Comparison of ENCODE assay signal across 19 cellular contexts in the genomic region with DNA sequence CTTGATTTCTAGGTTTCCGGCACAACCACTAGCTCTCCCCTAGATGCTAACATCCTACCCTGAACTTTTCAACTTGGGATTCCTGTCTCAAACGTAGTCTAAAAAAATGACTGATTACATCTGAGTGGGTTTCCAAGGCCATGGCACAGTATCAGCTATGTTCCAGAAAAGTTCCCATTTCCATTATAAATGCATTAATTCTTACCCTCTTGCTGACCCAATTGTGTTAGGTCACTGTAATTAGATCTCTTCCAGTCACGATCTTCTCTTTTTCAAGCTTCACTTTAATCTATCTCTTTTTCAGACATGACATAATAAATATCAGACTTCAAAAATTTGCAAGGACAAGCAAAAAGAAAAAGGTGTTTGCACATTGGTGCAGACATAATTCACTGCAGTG. TPM values are rescaled to one million over a fixed set of nuclear protein-coding genes. Genes with fewer than 3 reads are reported as not detected.
A peak's percentile ranks its signal among the peaks of the same experiment; 100 is the strongest.
DNase-seq lines count a peak whose midpoint lies in the region; ATAC-seq and TF ChIP-seq lines count a peak whose summit lies in the region.
"Had no signal": no experiment of that assay in that cellular context is flagged by ENCODE, and none has a peak within 500 bp of the region (broad histone marks: within the 10 kb centered on the region; RNA-seq: fewer than 3 reads in every experiment).

No MANE protein-coding gene starts in this region.

- H4K8ac ChIP-seq in IMR-90 (ENCODE audit: low read depth in 2 of 2, low read length in 2 of 2), result peak overlapping the region in 1 of 2 experiments; percentile 80; a peak in 3 of 4 replicates

- H3K4me1 ChIP-seq in IMR-90 (ENCODE audit: control insufficient read depth, insufficient read depth, low read length), result peaks cover 18% of the 10 kb centered on the region
- H3K4me1 ChIP-seq in gastroesophageal sphincter, result peaks cover 0 to 56% (median 5%) of the 10 kb centered on the region in 3 donors
- peaks cover 0 to 60% (median 42%) of the 10 kb centered on the region in 4 donors for H3K4me1 ChIP-seq in sigmoid colon

- peak overlapping the region; percentile 88 for H4K5ac ChIP-seq in IMR-90 (ENCODE audit: low read depth, low read length)

- TF ChIP-seq POLR2A in IMR-90 (IDR thresholded peaks at IDR 0.05; ENCODE audit: low read depth, low read length), result no peak
- no peak for TF ChIP-seq POLR2A in gastroesophageal sphincter (IDR thresholded peaks at IDR 0.05)
- TF ChIP-seq POLR2A in sigmoid colon (IDR thresholded peaks at IDR 0.05), result no peak

- CTCF ChIA-PET in IMR-90 (lab: Yijun Ruan, JAX), result interaction anchor here (1.2 to 1.5 kb wide), 2 partner anchors 15 to 50 kb away, joined by 4 to 6 read pairs; a partner anchor contains a TSS

- H3K4me3 ChIP-seq in IMR-90 (ENCODE audit: insufficient read depth, low read depth, low read length) (no peak overlapping the region), astrocyte of the cerebellum (ENCODE audit: low read depth, low read length) (no peak overlapping the region), gastroesophageal sphincter (peak overlapping the region; percentile 23 to 25), sigmoid colon (no peak overlapping the region)
- H3K4me3 ChIP-seq: BLaER1 treated with 17β-estradiol and CSF1 and Interleukin-3, amounts not matched to agents 10 nM and 100 nM; K562; SK-N-MC had no signal

- no peaks in the 10 kb centered on the region for H3K4me1 Mint-ChIP-seq in activated T-helper 1 cell treated with anti-CD3 and anti-CD28 coated beads, Interleukin-12 subunit alpha, Interleukin-12 subunit beta, Interleukin-2, Interleukin-4 antibody, amounts not matched to agents 30 ng/mL and 10 ng/mL and 1 ng/mL, durations not matched to agents 14 hours and 24 hours and 36 hours (ENCODE audit: low read depth)

- ATAC-seq in IMR-90 (ENCODE audit: low read depth), result peak; percentile 13; the same call in 1 of the 2 replicates
- ATAC-seq in gastroesophageal sphincter, result peak; percentile 23
- ATAC-seq in GM19467 (IDR thresholded peaks at IDR 0.05; ENCODE audit: unreplicated experiment), result no peak
- ATAC-seq: HCT116, K562 had no signal

- peak overlapping the region; percentile 73 for H4K91ac ChIP-seq in IMR-90 (ENCODE audit: insufficient read depth, low read depth, low read length)

- H2BK120ac ChIP-seq in IMR-90 (ENCODE audit: low read depth, low read length), result peak overlapping the region; percentile 96

- peak overlapping the region; percentile 84 for H2BK5ac ChIP-seq in IMR-90 (ENCODE audit: low read depth, low read length, poor library complexity, severe bottlenecking)

- H2BK20ac ChIP-seq in IMR-90 (ENCODE audit: low read depth, low read length), result peak overlapping the region; percentile 97

- peak overlapping the region; percentile 63; the same call in 1 of the 3 replicates for H2BK15ac ChIP-seq in IMR-90 (ENCODE audit: low read depth, low read length)

- POLR2A ChIA-PET in IMR-90 (lab: Charles Lee; ENCODE audit: unreplicated experiment), result interaction anchor here (2.6 kb wide), 1 partner anchor 51 kb away, joined by 9 read pairs; a partner anchor contains a TSS

- no peaks in the 10 kb centered on the region for H3K9me3 Mint-ChIP-seq in activated T-helper 1 cell treated with anti-CD3 and anti-CD28 coated beads, Interleukin-12 subunit alpha, Interleukin-12 subunit beta, Interleukin-2, Interleukin-4 antibody, amounts not matched to agents 30 ng/mL and 10 ng/mL and 1 ng/mL, durations not matched to agents 14 hours and 24 hours and 36 hours

- H3K9ac ChIP-seq in IMR-90 (ENCODE audit: low read depth, low read length), result peak overlapping the region; percentile 50; the same call in 1 of the 2 replicates
- H3K9ac ChIP-seq: BLaER1 treated with 17β-estradiol and CSF1 and Interleukin-3, amounts not matched to agents 10 nM and 100 nM had no signal

- no peaks in the 10 kb centered on the region for H3K36me3 Mint-ChIP-seq in activated T-helper 1 cell treated with anti-CD3 and anti-CD28 coated beads, Interleukin-12 subunit alpha, Interleukin-12 subunit beta, Interleukin-2, Interleukin-4 antibody, amounts not matched to agents 30 ng/mL and 10 ng/mL and 1 ng/mL, durations not matched to agents 14 hours and 24 hours and 36 hours (ENCODE audit: low read depth)

- intact Hi-C loops in IMR-90 (cut with micrococcal nuclease) (no loop called here), sigmoid colon (cut with DNase I) (no loop called here), head of caudate nucleus (cut with DNase I) (no loop called here)
- intact Hi-C loops in activated T-helper 1 cell treated with anti-CD3 and anti-CD28 coated beads, Interleukin-12 subunit alpha, Interleukin-12 subunit beta, Interleukin-2, Interleukin-4 antibody, amounts not matched to agents 30 ng/mL and 10 ng/mL and 1 ng/mL, durations not matched to agents 14 hours and 24 hours and 36 hours (cut with micrococcal nuclease), result no loop called here

- no peak overlapping the region for H3K27ac Mint-ChIP-seq in activated T-helper 1 cell treated with anti-CD3 and anti-CD28 coated beads, Interleukin-12 subunit alpha, Interleukin-12 subunit beta, Interleukin-2, Interleukin-4 antibody, amounts not matched to agents 30 ng/mL and 10 ng/mL and 1 ng/mL, durations not matched to agents 14 hours and 24 hours and 36 hours

- H3K4ac ChIP-seq in IMR-90 (ENCODE audit: low read depth, low read length), result peak overlapping the region; percentile 84; the same call in 1 of the 2 replicates

- H3K23ac ChIP-seq in IMR-90 (ENCODE audit: low read depth, low read length), result peak overlapping the region; percentile 80; the same call in 1 of the 2 replicates

- H3K9me3 ChIP-seq in IMR-90 (ENCODE audit: control insufficient read depth, insufficient read depth, low read length), result no peaks in the 10 kb centered on the region
- no peaks in the 10 kb centered on the region for H3K9me3 ChIP-seq in gastroesophageal sphincter
- no peaks in the 10 kb centered on the region for H3K9me3 ChIP-seq in sigmoid colon
- H3K9me3 ChIP-seq: BLaER1 treated with 17β-estradiol and CSF1 and Interleukin-3, amounts not matched to agents 10 nM and 100 nM had no signal

- 0% methylated on average over 1 of the region's 3 CpGs; no CpG with 5 or more reads in 1 of the 2 experiments for WGBS in IMR-90 (ENCODE audit: extremely low coverage in 2 of 2, insufficient read length in 1 of 2), 2 experiments
- WGBS in gastroesophageal sphincter (ENCODE audit: low coverage in 1 of 2), 2 donors, result 3 to 11% methylated on average over 3 of the region's 3 CpGs
- WGBS in sigmoid colon, 2 donors, result 43 to 53% methylated on average over 3 of the region's 3 CpGs

- peaks cover 5% of the 10 kb centered on the region for H3K27me3 Mint-ChIP-seq in activated T-helper 1 cell treated with anti-CD3 and anti-CD28 coated beads, Interleukin-12 subunit alpha, Interleukin-12 subunit beta, Interleukin-2, Interleukin-4 antibody, amounts not matched to agents 30 ng/mL and 10 ng/mL and 1 ng/mL, durations not matched to agents 14 hours and 24 hours and 36 hours (ENCODE audit: insufficient read depth)

- BruUV-seq in IMR-90 (replicated peaks; lab: Mats Ljungman, UMichigan), result no TSS peak

- H2AFZ ChIP-seq in IMR-90 (replicated peaks; ENCODE audit: low read length, poor library complexity), result no peak overlapping the region

- TF ChIP-seq CTCF in IMR-90 (conservative IDR thresholded peaks at IDR 0.05; ENCODE audit: low read depth, low read length), result no peak
- TF ChIP-seq CTCF in astrocyte of the cerebellum (IDR thresholded peaks at IDR 0.05; ENCODE audit: low read depth, low read length, missing control alignments), result no peak
- no peak for TF ChIP-seq CTCF in gastroesophageal sphincter (IDR thresholded peaks at IDR 0.05)
- TF ChIP-seq CTCF in sigmoid colon (IDR thresholded peaks at IDR 0.05), result no peak

- peak overlapping the region; percentile 76 for H3K56ac ChIP-seq in IMR-90 (ENCODE audit: extremely low read depth, insufficient read depth, low read length)

- dilution Hi-C loops in IMR-90 (cut with HindIII; ENCODE audit: low sequenced_read_pairs, unreplicated experiment), result no loop called here

- H3K79me1 ChIP-seq in IMR-90 (ENCODE audit: low read depth in 1 of 2, low read length in 2 of 2), result peaks cover 0 to 9% of the 10 kb centered on the region in 2 experiments; a peak in 2 of 4 replicates

- no peak for TF ChIP-seq RAD21 in IMR-90 (IDR thresholded peaks at IDR 0.05; ENCODE audit: low read length)

- no peak overlapping the region for H2AK9ac ChIP-seq in IMR-90 (replicated peaks; ENCODE audit: low read depth, low read length, poor library complexity)

- H3K27me3 ChIP-seq in IMR-90 (ENCODE audit: control insufficient read depth, insufficient read depth, low read length), result no peaks in the 10 kb centered on the region
- H3K27me3 ChIP-seq in gastroesophageal sphincter, result no peaks in the 10 kb centered on the region
- no peaks in the 10 kb centered on the region for H3K27me3 ChIP-seq in sigmoid colon
- H3K27me3 ChIP-seq: BLaER1 treated with 17β-estradiol and CSF1 and Interleukin-3, amounts not matched to agents 10 nM and 100 nM had no signal

- peak overlapping the region; percentile 86 for H3K4me2 ChIP-seq in IMR-90 (ENCODE audit: low read depth, low read length)

- peak overlapping the region; percentile 80; the same call in 1 of the 2 replicates for H3K14ac ChIP-seq in IMR-90 (replicated peaks; ENCODE audit: low read depth, low read length)

- H2AK5ac ChIP-seq in IMR-90 (ENCODE audit: low read depth, low read length), result no peak overlapping the region

- DNase-seq in IMR-90 (peak; percentile 60), astrocyte of the cerebellum (ENCODE audit: low read depth) (peak; percentile 37), sigmoid colon (no peak), head of caudate nucleus (no peak), Ammon's horn (ENCODE audit: low spot score) (no peak)
- no peak for DNase-seq in activated T-helper 1 cell treated with anti-CD3 and anti-CD28 coated beads, Interleukin-12 subunit alpha, Interleukin-12 subunit beta, Interleukin-2, Interleukin-4 antibody, amounts not matched to agents 30 ng/mL and 10 ng/mL and 1 ng/mL, durations not matched to agents 14 hours and 24 hours and 36 hours (ENCODE audit: low spot score)
- DNase-seq: DMS79, NCI-H1105 treated with DMSO at 0.1 percent for 48 hours, NCI-H1694, NCI-H2081 treated with DMSO at 0.1 percent for 48 hours, NCI-H446 treated with DMSO at 0.1 percent for 48 hours, NCI-H69, Right ventricle myocardium superior had no signal

- H4K20me1 ChIP-seq in IMR-90 (ENCODE audit: insufficient read depth, low read length), result no peaks in the 10 kb centered on the region
- H4K20me1 ChIP-seq: BLaER1 treated with 17β-estradiol and CSF1 and Interleukin-3, amounts not matched to agents 10 nM and 100 nM had no signal

- peaks cover 6% of the 10 kb centered on the region for H3K9me1 ChIP-seq in IMR-90 (ENCODE audit: insufficient read depth, low read length)

- H3K36me3 ChIP-seq in IMR-90 (ENCODE audit: control insufficient read depth, insufficient read depth, low read length) (no peaks in the 10 kb centered on the region), gastroesophageal sphincter (no peaks in the 10 kb centered on the region), sigmoid colon (no peaks in the 10 kb centered on the region)
- H3K36me3 ChIP-seq: BLaER1 treated with 17β-estradiol and CSF1 and Interleukin-3, amounts not matched to agents 10 nM and 100 nM had no signal

- in situ Hi-C loops in IMR-90 (cut with MboI; ENCODE audit: low sequenced_read_pairs) (no loop called here), astrocyte of the cerebellum (cut with HindIII; ENCODE audit: low sequenced_read_pairs) (no loop called here)

- TF ChIP-seq EP300 in gastroesophageal sphincter (IDR thresholded peaks at IDR 0.05), result no peak
- TF ChIP-seq EP300 in sigmoid colon (IDR thresholded peaks at IDR 0.05), result no peak

- no peak overlapping the region for H3K4me3 Mint-ChIP-seq in activated T-helper 1 cell treated with anti-CD3 and anti-CD28 coated beads, Interleukin-12 subunit alpha, Interleukin-12 subunit beta, Interleukin-2, Interleukin-4 antibody, amounts not matched to agents 30 ng/mL and 10 ng/mL and 1 ng/mL, durations not matched to agents 14 hours and 24 hours and 36 hours

- H3K18ac ChIP-seq in IMR-90 (ENCODE audit: low read depth, low read length), result peak overlapping the region; percentile 97; the same call in 1 of the 2 replicates

- H3K27ac ChIP-seq in IMR-90 (ENCODE audit: insufficient read depth, low read length) (peak overlapping the region; percentile 76; the same call in 1 of the 2 replicates), gastroesophageal sphincter (peak overlapping the region; percentile 63 to 70 (median 64)), sigmoid colon (peak overlapping the region; percentile 49 to 64 (median 52))
- H3K27ac ChIP-seq: BLaER1 treated with 17β-estradiol and CSF1 and Interleukin-3, amounts not matched to agents 10 nM and 100 nM; SK-N-MC had no signal

RNA-seq across cellular contexts. Expression of a gene that starts 50.6 kb away (rescaled TPM):
- 567 and 770 TPM in 2 replicates for total RNA-seq in IMR-90 (2012; rRNA removed)
- polyA plus RNA-seq in IMR-90 (2012; rRNA removed), result 71.5 and 101 TPM in 2 replicates
- 25.9 and 36.3 TPM in 2 replicates for polyA plus RNA-seq in IMR-90 (2012; cell fraction: cytosol; rRNA removed)
- polyA plus RNA-seq in IMR-90 (2012; cell fraction: nucleus; rRNA removed; ENCODE audit: low replicate concordance), result 34.7 and 324 TPM in 2 replicates
- 100 to 1,000 TPM; 126 to 358 (median 212) TPM for total RNA-seq in gastroesophageal sphincter
- total RNA-seq in sigmoid colon, result 100 to 1,000 TPM; 138 to 209 (median 149) TPM
- polyA plus RNA-seq in sigmoid colon, result 1 to 10 TPM; 5.5 to 9.0 (median 7.4) TPM
- total RNA-seq in activated T-helper 1 cell treated with anti-CD3 and anti-CD28 coated beads, Interleukin-12 subunit alpha, Interleukin-12 subunit beta, Interleukin-2, Interleukin-4 antibody, amounts not matched to agents 30 ng/mL and 10 ng/mL and 1 ng/mL, durations not matched to agents 14 hours and 24 hours and 36 hours, result 0.10 TPM in 1 of 2 replicates, not detected in the other

Comparison
In these comparisons a context has a peak if more than half of its experiments do, and no peak if none do; other contexts are left out.
1. DNase-seq: peak in IMR-90 (single experiment) and astrocyte of the cerebellum (single experiment); none in sigmoid colon (single experiment), head of caudate nucleus (0 of 42), activated T-helper 1 cell treated with anti-CD3 and anti-CD28 coated beads, Interleukin-12 subunit alpha, Interleukin-12 subunit beta, Interleukin-2, Interleukin-4 antibody, amounts not matched to agents 30 ng/mL and 10 ng/mL and 1 ng/mL, durations not matched to agents 14 hours and 24 hours and 36 hours (single experiment) and Ammon's horn (single experiment).
2. H3K4me3 ChIP-seq: peak in gastroesophageal sphincter (2 of 2); none in IMR-90 (single experiment), astrocyte of the cerebellum (single experiment) and sigmoid colon (0 of 4).
3. RNA of a gene that starts 50.6 kb away (total RNA-seq): 567 to 770 TPM in IMR-90, 126 to 358 TPM in gastroesophageal sphincter and 138 to 209 TPM in sigmoid colon; 0.10 TPM in activated T-helper 1 cell treated with anti-CD3 and anti-CD28 coated beads, Interleukin-12 subunit alpha, Interleukin-12 subunit beta, Interleukin-2, Interleukin-4 antibody, amounts not matched to agents 30 ng/mL and 10 ng/mL and 1 ng/mL, durations not matched to agents 14 hours and 24 hours and 36 hours; every median in the first group is over 100 times any median in the second.
4. Peak in every context shown above with its lines, with median percentiles within 50 percentile points of each other: H3K27ac ChIP-seq.